Comparison of ENCODE assay signal across 34 cellular contexts in genomic region chr1:245979589-245979988, GRCh38.
"Had no signal": no experiment of that assay in that cellular context is flagged by ENCODE, and none has a peak within 500 bp of the region (broad histone marks: within the 10 kb centered on the region; RNA-seq: fewer than 3 reads in every experiment).

No MANE protein-coding gene starts in this region.

- H3K9me3 ChIP-seq: adrenal gland, body of pancreas, esophagus squamous epithelium, gastroesophageal sphincter had no signal

- H3K27me3 Mint-ChIP-seq: activated CD4-positive, alpha-beta memory T cell treated with anti-CD3 and anti-CD28 coated beads for 36 hours; activated CD4-positive, alpha-beta T cell treated with anti-CD3 and anti-CD28 coated beads for 36 hours; activated CD4-positive, alpha-beta T cell treated with anti-CD3 and anti-CD28 coated beads, Interleukin-2, amount 10 ng/mL, durations not matched to agents 24 days and 14 days; activated CD8-positive, alpha-beta memory T cell treated with anti-CD3 and anti-CD28 coated beads, Interleukin-2, amount 10 ng/mL, durations not matched to agents 7 days and 5 days; activated naive CD4-positive, alpha-beta T cell treated with anti-CD3 and anti-CD28 coated beads, Interleukin-2, amount 50 U/mL, for 24 hours; activated naive CD8-positive, alpha-beta T cell treated with anti-CD3 and anti-CD28 coated beads for 36 hours; activated naive CD8-positive, alpha-beta T cell treated with anti-CD3 and anti-CD28 coated beads, Interleukin-2, amount 50 U/mL, for 24 hours; effector memory CD8-positive, alpha-beta T cell; T-helper 17 cell had no signal

- DNase-seq: activated CD4-positive, alpha-beta memory T cell treated with anti-CD3 and anti-CD28 coated beads for 36 hours; activated CD4-positive, alpha-beta T cell treated with anti-CD3 and anti-CD28 coated beads for 36 hours; activated CD4-positive, alpha-beta T cell treated with anti-CD3 and anti-CD28 coated beads, Interleukin-2, amount 10 ng/mL, durations not matched to agents 24 days and 14 days; activated CD4-positive, CD25-positive, alpha-beta regulatory T cell; activated CD4-positive, CD25-positive, alpha-beta regulatory T cell treated with anti-CD3 and anti-CD28 coated beads, Interleukin-2, amount 50 U/mL, for 72 hours; activated CD8-positive, alpha-beta memory T cell treated with anti-CD3 and anti-CD28 coated beads, Interleukin-2, amount 10 ng/mL, durations not matched to agents 7 days and 5 days; activated CD8-positive, alpha-beta memory T cell treated with anti-CD3 and anti-CD28 coated beads, Interleukin-2, amount 50 U/mL, for 4 hours; activated CD8-positive, alpha-beta T cell treated with anti-CD3 and anti-CD28 coated beads, Interleukin-2, amount 10 ng/mL, durations not matched to agents 7 days and 5 days; activated effector memory CD4-positive, alpha-beta T cell treated with anti-CD3 and anti-CD28 coated beads, Interleukin-2, amount 50 U/mL, for 16 hours; activated naive CD4-positive, alpha-beta T cell treated with anti-CD3 and anti-CD28 coated beads for 36 hours; activated naive CD8-positive, alpha-beta T cell treated with anti-CD3 and anti-CD28 coated beads for 36 hours; activated naive CD8-positive, alpha-beta T cell treated with anti-CD3 and anti-CD28 coated beads, Interleukin-2, amount 50 U/mL, for 24 hours; activated T-cell treated with anti-CD3 and anti-CD28 coated beads, Interleukin-2, amount 50 U/mL, for 1 hour; activated T-cell treated with anti-CD3 and anti-CD28 coated beads, Interleukin-2, amount 50 U/mL, for 48 hours; amygdala; aorta; body of pancreas; cortex of kidney; dermis blood vessel endothelial cell; effector CD4-positive, alpha-beta T cell; effector memory CD8-positive, alpha-beta T cell; esophagus squamous epithelium; foreskin melanocyte; T-helper 1 cell; T-helper 17 cell; T1000; WERI-Rb-1 had no signal

- H3K36me3 Mint-ChIP-seq: activated CD4-positive, alpha-beta memory T cell treated with anti-CD3 and anti-CD28 coated beads for 36 hours; activated CD8-positive, alpha-beta memory T cell treated with anti-CD3 and anti-CD28 coated beads, Interleukin-2, amount 10 ng/mL, durations not matched to agents 7 days and 5 days had no signal

- H3K4me3 ChIP-seq: adrenal gland, body of pancreas, esophagus squamous epithelium, gastroesophageal sphincter had no signal

- ATAC-seq: activated CD8-positive, alpha-beta memory T cell treated with anti-CD3 and anti-CD28 coated beads, Interleukin-2, amount 10 ng/mL, durations not matched to agents 7 days and 5 days; activated CD8-positive, alpha-beta T cell treated with anti-CD3 and anti-CD28 coated beads, Interleukin-2, amount 10 ng/mL, durations not matched to agents 7 days and 5 days; activated naive CD8-positive, alpha-beta T cell treated with anti-CD3 and anti-CD28 coated beads, Interleukin-2, amount 50 U/mL, for 24 hours; body of pancreas; effector memory CD8-positive, alpha-beta T cell; gastroesophageal sphincter; T-helper 17 cell had no signal

- H3K4me1 ChIP-seq: adrenal gland, body of pancreas, esophagus squamous epithelium, gastroesophageal sphincter had no signal

- H3K27me3 ChIP-seq: adrenal gland, body of pancreas, esophagus squamous epithelium, gastroesophageal sphincter had no signal

- H3K27ac Mint-ChIP-seq: activated CD4-positive, alpha-beta memory T cell treated with anti-CD3 and anti-CD28 coated beads for 36 hours; activated CD4-positive, alpha-beta T cell treated with anti-CD3 and anti-CD28 coated beads for 36 hours; activated CD4-positive, alpha-beta T cell treated with anti-CD3 and anti-CD28 coated beads, Interleukin-2, amount 10 ng/mL, durations not matched to agents 24 days and 14 days; activated CD8-positive, alpha-beta memory T cell treated with anti-CD3 and anti-CD28 coated beads, Interleukin-2, amount 10 ng/mL, durations not matched to agents 7 days and 5 days; activated CD8-positive, alpha-beta T cell treated with anti-CD3 and anti-CD28 coated beads, Interleukin-2, amount 10 ng/mL, durations not matched to agents 7 days and 5 days; activated naive CD4-positive, alpha-beta T cell treated with anti-CD3 and anti-CD28 coated beads for 36 hours; activated naive CD4-positive, alpha-beta T cell treated with anti-CD3 and anti-CD28 coated beads, Interleukin-2, amount 50 U/mL, for 24 hours; activated naive CD8-positive, alpha-beta T cell treated with anti-CD3 and anti-CD28 coated beads for 36 hours; activated naive CD8-positive, alpha-beta T cell treated with anti-CD3 and anti-CD28 coated beads, Interleukin-2, amount 50 U/mL, for 24 hours; activated T-helper 1 cell treated with anti-CD3 and anti-CD28 coated beads, Interleukin-12 subunit alpha, Interleukin-12 subunit beta, Interleukin-2, Interleukin-4 antibody, amounts not matched to agents 30 ng/mL and 10 ng/mL and 1 ng/mL, durations not matched to agents 14 hours and 24 hours and 36 hours; activated T-helper 2 cell treated with anti-CD3 and anti-CD28 coated beads, Interferon-gamma antibody, Interleukin-2, Interleukin-4, amounts not matched to agents 10 μg/mL and 5 μg/mL and 100 μg/mL, durations not matched to agents 14 hours and 24 hours and 36 hours; effector memory CD8-positive, alpha-beta T cell; T-helper 17 cell; T-helper 2 cell treated with Interferon-gamma antibody and Interleukin-4, amounts not matched to agents 5 μg/mL and 100 μg/mL, for 36 hours had no signal

- H3K27ac ChIP-seq: adrenal gland, body of pancreas, epithelial cell of prostate, esophagus squamous epithelium, gastroesophageal sphincter, WERI-Rb-1 had no signal

- H3K4me1 Mint-ChIP-seq: activated CD4-positive, alpha-beta T cell treated with anti-CD3 and anti-CD28 coated beads, Interleukin-2, amount 10 ng/mL, durations not matched to agents 24 days and 14 days; activated naive CD4-positive, alpha-beta T cell treated with anti-CD3 and anti-CD28 coated beads, Interleukin-2, amount 50 U/mL, for 24 hours; T-helper 17 cell had no signal

- H3K9me3 Mint-ChIP-seq: activated CD4-positive, alpha-beta memory T cell treated with anti-CD3 and anti-CD28 coated beads for 36 hours; activated naive CD4-positive, alpha-beta T cell treated with anti-CD3 and anti-CD28 coated beads for 36 hours; activated naive CD4-positive, alpha-beta T cell treated with anti-CD3 and anti-CD28 coated beads, Interleukin-2, amount 50 U/mL, for 24 hours; activated naive CD8-positive, alpha-beta T cell treated with anti-CD3 and anti-CD28 coated beads for 36 hours; activated naive CD8-positive, alpha-beta T cell treated with anti-CD3 and anti-CD28 coated beads, Interleukin-2, amount 50 U/mL, for 24 hours; effector memory CD8-positive, alpha-beta T cell had no signal

- H3K4me3 Mint-ChIP-seq: activated CD4-positive, alpha-beta memory T cell treated with anti-CD3 and anti-CD28 coated beads for 36 hours; activated CD4-positive, alpha-beta T cell treated with anti-CD3 and anti-CD28 coated beads for 36 hours; activated CD4-positive, alpha-beta T cell treated with anti-CD3 and anti-CD28 coated beads, Interleukin-2, amount 10 ng/mL, durations not matched to agents 24 days and 14 days; activated CD8-positive, alpha-beta memory T cell treated with anti-CD3 and anti-CD28 coated beads, Interleukin-2, amount 10 ng/mL, durations not matched to agents 7 days and 5 days; activated CD8-positive, alpha-beta T cell treated with anti-CD3 and anti-CD28 coated beads, Interleukin-2, amount 10 ng/mL, durations not matched to agents 7 days and 5 days; activated naive CD4-positive, alpha-beta T cell treated with anti-CD3 and anti-CD28 coated beads for 36 hours; activated naive CD4-positive, alpha-beta T cell treated with anti-CD3 and anti-CD28 coated beads, Interleukin-2, amount 50 U/mL, for 24 hours; activated naive CD8-positive, alpha-beta T cell treated with anti-CD3 and anti-CD28 coated beads for 36 hours; activated naive CD8-positive, alpha-beta T cell treated with anti-CD3 and anti-CD28 coated beads, Interleukin-2, amount 50 U/mL, for 24 hours; activated T-helper 1 cell treated with anti-CD3 and anti-CD28 coated beads, Interleukin-12 subunit alpha, Interleukin-12 subunit beta, Interleukin-2, Interleukin-4 antibody, amounts not matched to agents 30 ng/mL and 10 ng/mL and 1 ng/mL, durations not matched to agents 14 hours and 24 hours and 36 hours; effector memory CD8-positive, alpha-beta T cell; T-helper 17 cell; T-helper 2 cell treated with Interferon-gamma antibody and Interleukin-4, amounts not matched to agents 5 μg/mL and 100 μg/mL, for 36 hours had no signal

- H3K36me3 ChIP-seq: adrenal gland, esophagus squamous epithelium, gastroesophageal sphincter, WERI-Rb-1 had no signal
